Comparison of ENCODE assay signal across 8 cellular contexts in the genomic region with DNA sequence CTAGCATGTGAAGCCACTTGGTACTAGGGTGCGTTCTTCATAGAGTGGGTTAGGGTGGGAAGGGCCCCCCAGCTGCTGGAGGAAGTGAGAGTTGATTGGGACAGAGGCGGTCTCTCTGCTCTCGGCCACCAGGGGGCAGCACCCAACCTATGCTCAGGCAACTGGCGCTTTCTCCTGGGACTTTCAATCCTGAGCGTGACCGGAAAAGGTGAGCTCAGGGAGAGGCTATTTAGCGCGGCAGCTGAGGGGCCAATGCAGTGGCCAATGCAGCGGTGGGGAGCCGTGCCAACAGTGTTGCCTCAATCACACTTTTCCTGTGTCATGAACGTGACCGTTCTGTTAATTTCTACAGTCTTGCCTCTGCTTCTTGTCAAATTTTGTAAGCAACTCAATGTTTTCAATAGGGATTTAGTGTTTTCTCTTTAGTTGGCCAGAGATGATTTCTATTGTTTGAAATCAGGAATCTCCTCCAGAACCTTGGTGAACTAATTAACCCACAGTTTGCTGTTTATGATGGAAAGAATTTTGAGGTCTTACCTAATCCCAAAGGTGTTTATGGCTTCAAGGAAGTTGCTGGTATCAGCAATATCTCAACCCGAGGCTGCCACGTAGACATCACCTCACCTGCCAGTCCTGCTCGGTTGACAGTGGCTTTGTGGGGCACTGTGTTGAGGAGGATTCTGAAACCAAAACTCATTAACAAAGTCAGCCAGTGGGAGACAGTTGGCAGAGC.
DNase-seq lines count a peak whose midpoint lies in the region; ATAC-seq and TF ChIP-seq lines count a peak whose summit lies in the region.

No MANE protein-coding gene starts in this region.

- H3K36me3 ChIP-seq in heart left ventricle, result no peaks in the 10 kb centered on the region
- no peaks in the 10 kb centered on the region for H3K36me3 ChIP-seq in uterus

- no peaks in the 10 kb centered on the region for H3K9me3 ChIP-seq in heart left ventricle
- no peaks in the 10 kb centered on the region for H3K9me3 ChIP-seq in uterus

- TF ChIP-seq POLR2A in heart left ventricle (IDR thresholded peaks at IDR 0.05) (no peak), uterus (IDR thresholded peaks at IDR 0.05) (no peak)

- 16 to 22% (median 19%) methylated on average over 14 to 15 of the region's 15 CpGs for WGBS in heart left ventricle, 4 donors

- peaks cover 6% of the 10 kb centered on the region for H3K27me3 Mint-ChIP-seq in activated naive CD8-positive, alpha-beta T cell treated with anti-CD3 and anti-CD28 coated beads, Interleukin-2, amount 10 ng/mL, durations not matched to agents 7 days and 5 days
- peaks cover 8% of the 10 kb centered on the region for H3K27me3 Mint-ChIP-seq in progenitor cell of endocrine pancreas

- in situ Hi-C loops in SK-MEL-5 (cut with HindIII; ENCODE audit: low pct_unique_long_range_greater_than_20kb, low sequenced_read_pairs), result no loop called here

- intact Hi-C loops in heart left ventricle (cut with DNase I), result loop anchor here in 3 of 10 donors (10.0 kb wide), 2 partner anchors 218 to 228 kb away; no protein-coding TSS in a partner anchor
- intact Hi-C loops in uterus (cut with DNase I; ENCODE audit: low total_unique reads), result loop anchor here (10.0 kb wide), 1 partner anchor 102 kb away; a partner anchor contains a TSS

- peaks cover 0 to 17% (median 0%) of the 10 kb centered on the region in 9 donors for H3K27me3 ChIP-seq in heart left ventricle
- no peaks in the 10 kb centered on the region for H3K27me3 ChIP-seq in uterus

- H3K4me3 Mint-ChIP-seq in activated naive CD8-positive, alpha-beta T cell treated with anti-CD3 and anti-CD28 coated beads, Interleukin-2, amount 10 ng/mL, durations not matched to agents 7 days and 5 days, result no peak overlapping the region
- no peak overlapping the region for H3K4me3 Mint-ChIP-seq in progenitor cell of endocrine pancreas (ENCODE audit: low read depth)

- H3K27ac Mint-ChIP-seq in activated naive CD8-positive, alpha-beta T cell treated with anti-CD3 and anti-CD28 coated beads, Interleukin-2, amount 10 ng/mL, durations not matched to agents 7 days and 5 days, result no peak overlapping the region
- H3K27ac Mint-ChIP-seq in progenitor cell of endocrine pancreas, result no peak overlapping the region

- TF ChIP-seq CTCF in heart left ventricle (IDR thresholded peaks at IDR 0.05) (peak; percentile 72 to 91 (median 84)), progenitor cell of endocrine pancreas (IDR thresholded peaks at IDR 0.05; ENCODE audit: unreplicated experiment) (peak; percentile 82), uterus (IDR thresholded peaks at IDR 0.05) (peak; percentile 81 to 94 (median 93))

- peak; percentile 82 for DNase-seq in CD1c-positive myeloid dendritic cell (ENCODE audit: extremely low spot score)
- DNase-seq in HT1080 (ENCODE audit: low read depth), result peak; percentile 70
- DNase-seq in SK-MEL-5 (ENCODE audit: low read depth, low spot score), result peak; percentile 73
- peak; percentile 56 for DNase-seq in activated naive CD8-positive, alpha-beta T cell treated with anti-CD3 and anti-CD28 coated beads, Interleukin-2, amount 10 ng/mL, durations not matched to agents 7 days and 5 days
- peak; percentile 68 to 81 (median 72) for DNase-seq in heart left ventricle
- peak; percentile 59 for DNase-seq in progenitor cell of endocrine pancreas (ENCODE audit: low spot score, unreplicated experiment)
- DNase-seq in uterus, result peak; percentile 93 to 97

- H3K4me1 ChIP-seq in heart left ventricle (peaks cover 0 to 15% (median 0%) of the 10 kb centered on the region in 12 donors), uterus (peaks cover 0 to 7% of the 10 kb centered on the region in 2 donors)

- H3K36me3 Mint-ChIP-seq in activated naive CD8-positive, alpha-beta T cell treated with anti-CD3 and anti-CD28 coated beads, Interleukin-2, amount 10 ng/mL, durations not matched to agents 7 days and 5 days, result no peaks in the 10 kb centered on the region
- no peaks in the 10 kb centered on the region for H3K36me3 Mint-ChIP-seq in progenitor cell of endocrine pancreas (ENCODE audit: insufficient read depth)

- ATAC-seq in GM19397 (IDR thresholded peaks at IDR 0.05; ENCODE audit: unreplicated experiment) (peak; percentile 71), heart left ventricle (peak; percentile 68 to 86 (median 78))
- ATAC-seq in activated naive CD8-positive, alpha-beta T cell treated with anti-CD3 and anti-CD28 coated beads, Interleukin-2, amount 10 ng/mL, durations not matched to agents 7 days and 5 days (ENCODE audit: low read depth), result no peak

- H3K4me1 Mint-ChIP-seq in activated naive CD8-positive, alpha-beta T cell treated with anti-CD3 and anti-CD28 coated beads, Interleukin-2, amount 10 ng/mL, durations not matched to agents 7 days and 5 days, result no peaks in the 10 kb centered on the region
- no peaks in the 10 kb centered on the region for H3K4me1 Mint-ChIP-seq in progenitor cell of endocrine pancreas (ENCODE audit: low read depth)

- H3K4me3 ChIP-seq in heart left ventricle (peak overlapping the region in 7 of 12 donors; percentile 4 to 39 (median 30)), uterus (no peak overlapping the region)

- POLR2A ChIA-PET in activated naive CD8-positive, alpha-beta T cell treated with anti-CD3 and anti-CD28 coated beads, Interleukin-2, amount 10 ng/mL, durations not matched to agents 7 days and 5 days (lab: Charles Lee), result no interaction called here

- H3K27ac ChIP-seq in heart left ventricle (peak overlapping the region in 1 of 12 donors; percentile 51), uterus (peak overlapping the region; percentile 73 to 82)

- peaks cover 19% of the 10 kb centered on the region for H3K9me3 Mint-ChIP-seq in activated naive CD8-positive, alpha-beta T cell treated with anti-CD3 and anti-CD28 coated beads, Interleukin-2, amount 10 ng/mL, durations not matched to agents 7 days and 5 days
- no peaks in the 10 kb centered on the region for H3K9me3 Mint-ChIP-seq in progenitor cell of endocrine pancreas (ENCODE audit: low read depth)

Comparison
In these comparisons a context has a peak if more than half of its experiments do, and no peak if none do; other contexts are left out.
1. H3K4me3 ChIP-seq: peak in heart left ventricle (7 of 12); none in uterus (0 of 2).
2. Peak in every context shown above with its lines, with median percentiles within 50 percentile points of each other: DNase-seq and CTCF ChIP-seq.